9 cellular contexts compared by ENCODE assay signal in the genomic region with DNA sequence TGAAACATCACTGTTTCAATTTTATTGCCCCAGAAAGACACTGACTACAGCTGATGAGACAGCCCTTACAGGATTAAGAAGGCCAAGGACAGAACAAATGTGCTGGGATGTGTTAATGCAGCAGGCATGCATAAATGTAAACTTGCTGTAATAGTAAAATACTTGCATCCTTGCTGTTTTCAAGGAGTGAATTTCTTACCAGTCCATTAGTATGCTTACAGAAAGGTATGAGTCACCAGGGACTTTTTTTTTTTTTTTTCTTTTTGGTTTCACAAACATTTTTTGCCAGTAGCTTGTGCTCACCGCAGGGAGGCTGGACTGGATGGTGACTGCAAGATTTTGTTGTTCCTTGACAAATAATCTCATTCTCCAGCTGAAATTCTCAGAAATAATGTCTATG. TPM values are rescaled to one million over a fixed set of nuclear protein-coding genes. Genes with fewer than 3 reads are reported as not detected.
A peak's percentile ranks its signal among the peaks of the same experiment; 100 is the strongest.
DNase-seq lines count a peak whose midpoint lies in the region; ATAC-seq and TF ChIP-seq lines count a peak whose summit lies in the region.
"Had no signal": no experiment of that assay in that cellular context is flagged by ENCODE, and none has a peak within 500 bp of the region (broad histone marks: within the 10 kb centered on the region; RNA-seq: fewer than 3 reads in every experiment).

No MANE protein-coding gene starts in this region.

- peak; percentile 96 for ATAC-seq in GM18858 (IDR thresholded peaks at IDR 0.05; ENCODE audit: unreplicated experiment)
- ATAC-seq in left lung: peak; percentile 48

- 35 to 45% (median 43%) methylated on average over 1 of the region's 1 CpG for WGBS in stomach, 5 donors

- DNase-seq in HFF-Myc (ENCODE audit: extremely low read depth, low read depth) (peak; percentile 78), RKO (ENCODE audit: low spot score) (peak; percentile 76), left lung (no peak), right atrium auricular region (ENCODE audit: low spot score) (no peak), dorsolateral prefrontal cortex (no peak), midbrain (lab: John Stamatoyannopoulos, UW) (no peak), stomach (no peak)

- no peak for TF ChIP-seq EP300 in stomach (IDR thresholded peaks at IDR 0.05)

- TF ChIP-seq CTCF in HFF-Myc (IDR thresholded peaks at IDR 0.05; ENCODE audit: low read depth, low read length, missing control alignments) (no peak), left lung (IDR thresholded peaks at IDR 0.05) (no peak), right atrium auricular region (IDR thresholded peaks at IDR 0.05) (no peak), dorsolateral prefrontal cortex (IDR thresholded peaks at IDR 0.05 in 54 of 56, conservative IDR thresholded peaks at IDR 0.05 in 2 of 56; ENCODE audit: low read depth in 1 of 56, partially characterized antibody in 56 of 56) (no peak), stomach (IDR thresholded peaks at IDR 0.05) (no peak)

- H3K4me3 ChIP-seq in HFF-Myc (replicated peaks; ENCODE audit: low read depth, low read length) (no peak overlapping the region), left lung (no peak overlapping the region), right atrium auricular region (no peak overlapping the region), dorsolateral prefrontal cortex (no peak overlapping the region), stomach (no peak overlapping the region)

- H3K27ac ChIP-seq in left lung (no peak overlapping the region), right atrium auricular region (no peak overlapping the region), dorsolateral prefrontal cortex (no peak overlapping the region), stomach (no peak overlapping the region)

- no peaks in the 10 kb centered on the region for H3K36me3 ChIP-seq in left lung
- no peaks in the 10 kb centered on the region for H3K36me3 ChIP-seq in right atrium auricular region
- H3K36me3 ChIP-seq in stomach: no peaks in the 10 kb centered on the region

- intact Hi-C loops in left lung (cut with DNase I) (no loop called here), dorsolateral prefrontal cortex (cut with DNase I) (no loop called here), stomach (cut with DNase I; ENCODE audit: low total_unique reads) (no loop called here)

- H3K4me1 ChIP-seq in left lung (no peaks in the 10 kb centered on the region), right atrium auricular region (no peaks in the 10 kb centered on the region), stomach (peaks cover 0 to 10% (median 2%) of the 10 kb centered on the region in 4 donors)

- no peak for TF ChIP-seq POLR2A in stomach (IDR thresholded peaks at IDR 0.05)

- H3K27me3 ChIP-seq in left lung (peaks cover 6 to 9% of the 10 kb centered on the region in 2 donors), right atrium auricular region (no peaks in the 10 kb centered on the region), dorsolateral prefrontal cortex (peaks cover 0 to 10% (median 0%) of the 10 kb centered on the region in 45 donors), stomach (peaks cover 0 to 8% (median 0%) of the 10 kb centered on the region in 3 donors)

- no peaks in the 10 kb centered on the region for H3K9me3 ChIP-seq in left lung
- H3K9me3 ChIP-seq in right atrium auricular region: peaks cover 0 to 10% of the 10 kb centered on the region in 2 donors
- H3K9me3 ChIP-seq in stomach: no peaks in the 10 kb centered on the region

RNA-seq across cellular contexts. Expression of gene GPR180, which starts 55.1 kb away (rescaled TPM):
- 1 to 10 TPM; 7.5 to 7.8 TPM for total RNA-seq in left lung
- total RNA-seq in right atrium auricular region: 1 to 10 TPM; 3.8 to 5.0 TPM
- 10 to 100 TPM in 95 of 120 experiments, 1 to 10 TPM in 25; 7.3 to 15.0 (median 11.3) TPM for total RNA-seq in dorsolateral prefrontal cortex
- total RNA-seq in stomach: 10 to 100 TPM in 1 of 5 donors, 1 to 10 TPM in 3, under 1 TPM in 1; under 0.01 to 12.9 (median 5.1) TPM
- polyA plus RNA-seq in stomach: 1 to 10 TPM; 1.1 to 1.2 (median 1.1) TPM

RNA-seq across cellular contexts. Expression of gene SOX21, which starts 55.6 kb away (rescaled TPM):
- total RNA-seq in left lung (under 1 TPM; 0.09 to 0.13 TPM), right atrium auricular region (not detected), dorsolateral prefrontal cortex (10 to 100 TPM in 76 of 120 experiments, 1 to 10 TPM in 44; 3.7 to 36.9 (median 10.7) TPM), stomach (10 to 100 TPM in 1 of 5 donors, 1 to 10 TPM in 3, not detected in 1; 2.9 to 16.8 (median 7.5) TPM)
- polyA plus RNA-seq in stomach: 10 to 100 TPM in 1 of 3 donors, 1 to 10 TPM in 2; 2.4 to 32.4 (median 3.4) TPM
- total RNA-seq: mononuclear cell had no signal

Comparison
In these comparisons a context has a peak if more than half of its experiments do, and no peak if none do; other contexts are left out.
1. DNase-seq: peak in HFF-Myc (single experiment) and RKO (single experiment); none in left lung (0 of 2), right atrium auricular region (single experiment), dorsolateral prefrontal cortex (0 of 10), midbrain (single experiment) and stomach (single experiment).